Comparison of ENCODE assay signal across 30 cellular contexts in the genomic region with DNA sequence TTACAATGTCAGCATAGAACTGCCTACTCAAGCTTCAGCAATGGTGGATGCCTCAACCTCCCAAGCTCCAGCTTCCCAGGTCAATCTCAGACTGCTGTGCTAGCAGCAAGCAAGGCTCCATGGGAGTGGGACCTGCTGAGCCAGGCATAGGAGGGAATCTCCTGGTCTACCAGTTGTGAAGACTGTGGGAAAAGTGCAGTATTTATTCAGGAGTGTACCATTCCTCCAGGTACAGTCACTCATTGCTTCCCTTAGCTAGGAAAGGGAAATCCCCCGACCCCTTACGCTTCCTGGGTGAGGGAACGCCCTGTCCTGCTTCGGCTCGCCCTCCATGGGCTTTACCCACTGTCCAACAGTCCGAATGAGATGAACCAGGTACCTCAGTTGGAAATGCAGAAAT.
"Had no signal": no experiment of that assay in that cellular context is flagged by ENCODE, and none has a peak within 500 bp of the region (broad histone marks: within the 10 kb centered on the region; RNA-seq: fewer than 3 reads in every experiment).

No MANE protein-coding gene starts in this region.

- H3K27ac ChIP-seq: ascending aorta, brain microvascular endothelial cell, breast epithelium, VCaP had no signal

- ATAC-seq: activated CD4-positive, alpha-beta T cell treated with anti-CD3 and anti-CD28 coated beads for 36 hours; activated CD8-positive, alpha-beta memory T cell treated with anti-CD3 and anti-CD28 coated beads, Interleukin-2, amount 10 ng/mL, durations not matched to agents 7 days and 5 days; activated CD8-positive, alpha-beta T cell treated with anti-CD3 and anti-CD28 coated beads, Interleukin-2, amount 10 ng/mL, durations not matched to agents 7 days and 5 days; activated naive CD8-positive, alpha-beta T cell treated with anti-CD3 and anti-CD28 coated beads, Interleukin-2, amount 50 U/mL, for 24 hours had no signal

- H3K4me3 ChIP-seq: ascending aorta, breast epithelium had no signal

- H3K9me3 ChIP-seq: ascending aorta had no signal

- H3K27me3 ChIP-seq: ascending aorta, brain microvascular endothelial cell, breast epithelium had no signal

- H3K36me3 ChIP-seq: ascending aorta, brain microvascular endothelial cell, breast epithelium had no signal

- FAIRE-seq: TTC549 had no signal

- H3K4me1 ChIP-seq: ascending aorta, breast epithelium had no signal

- DNase-seq: activated B cell treated with CpG ODN at 0.5 μM for 24 hours; activated CD4-positive, alpha-beta memory T cell treated with anti-CD3 and anti-CD28 coated beads, Interleukin-2, amount 10 ng/mL, durations not matched to agents 7 days and 5 days; activated CD4-positive, alpha-beta T cell treated with anti-CD3 and anti-CD28 coated beads for 36 hours; activated CD4-positive, alpha-beta T cell treated with anti-CD3 and anti-CD28 coated beads for 48 hours; activated CD4-positive, alpha-beta T cell treated with anti-CD3 and anti-CD28 coated beads, Interleukin-2, amount 10 ng/mL, durations not matched to agents 7 days and 5 days; activated CD4-positive, alpha-beta T cell treated with anti-CD3 and anti-CD28 coated beads, Interleukin-2, amount 50 U/mL, for 48 hours; activated CD4-positive, CD25-positive, alpha-beta regulatory T cell treated with anti-CD3 and anti-CD28 coated beads, Interleukin-2, amount 50 U/mL, for 72 hours; activated CD8-positive, alpha-beta memory T cell treated with anti-CD3 and anti-CD28 coated beads for 24 hours; activated CD8-positive, alpha-beta memory T cell treated with anti-CD3 and anti-CD28 coated beads, Interleukin-2, amount 10 ng/mL, durations not matched to agents 7 days and 5 days; activated CD8-positive, alpha-beta memory T cell treated with anti-CD3 and anti-CD28 coated beads, Interleukin-2, amount 50 U/mL, for 48 hours; activated CD8-positive, alpha-beta T cell treated with anti-CD3 and anti-CD28 coated beads, Interleukin-2, amount 10 ng/mL, durations not matched to agents 7 days and 5 days; activated effector memory CD4-positive, alpha-beta T cell treated with Interleukin-2 at 50 U/mL for 16 hours; activated gamma-delta T cell; activated naive CD4-positive, alpha-beta T cell treated with anti-CD3 and anti-CD28 coated beads, Interleukin-2, amount 10 ng/mL, durations not matched to agents 7 days and 5 days; activated naive CD4-positive, alpha-beta T cell treated with Interleukin-2 at 50 U/mL for 16 hours; activated naive CD8-positive, alpha-beta T cell treated with anti-CD3 and anti-CD28 coated beads, Interleukin-2, amount 10 ng/mL, durations not matched to agents 7 days and 5 days; activated naive CD8-positive, alpha-beta T cell treated with anti-CD3 and anti-CD28 coated beads, Interleukin-2, amount 50 U/mL, for 24 hours; activated T-cell treated with anti-CD3 and anti-CD28 coated beads, Interleukin-2, amount 50 U/mL, for 24 hours; activated T-cell treated with anti-CD3 and anti-CD28 coated beads, Interleukin-2, amount 50 U/mL, for 48 hours; amygdala; anterior cingulate cortex; brain microvascular endothelial cell; central memory CD4-positive, alpha-beta T cell; T-helper 1 cell; T-helper 2 cell; T-helper 9 cell had no signal
